16 cellular contexts compared by ENCODE assay signal in the genomic region with DNA sequence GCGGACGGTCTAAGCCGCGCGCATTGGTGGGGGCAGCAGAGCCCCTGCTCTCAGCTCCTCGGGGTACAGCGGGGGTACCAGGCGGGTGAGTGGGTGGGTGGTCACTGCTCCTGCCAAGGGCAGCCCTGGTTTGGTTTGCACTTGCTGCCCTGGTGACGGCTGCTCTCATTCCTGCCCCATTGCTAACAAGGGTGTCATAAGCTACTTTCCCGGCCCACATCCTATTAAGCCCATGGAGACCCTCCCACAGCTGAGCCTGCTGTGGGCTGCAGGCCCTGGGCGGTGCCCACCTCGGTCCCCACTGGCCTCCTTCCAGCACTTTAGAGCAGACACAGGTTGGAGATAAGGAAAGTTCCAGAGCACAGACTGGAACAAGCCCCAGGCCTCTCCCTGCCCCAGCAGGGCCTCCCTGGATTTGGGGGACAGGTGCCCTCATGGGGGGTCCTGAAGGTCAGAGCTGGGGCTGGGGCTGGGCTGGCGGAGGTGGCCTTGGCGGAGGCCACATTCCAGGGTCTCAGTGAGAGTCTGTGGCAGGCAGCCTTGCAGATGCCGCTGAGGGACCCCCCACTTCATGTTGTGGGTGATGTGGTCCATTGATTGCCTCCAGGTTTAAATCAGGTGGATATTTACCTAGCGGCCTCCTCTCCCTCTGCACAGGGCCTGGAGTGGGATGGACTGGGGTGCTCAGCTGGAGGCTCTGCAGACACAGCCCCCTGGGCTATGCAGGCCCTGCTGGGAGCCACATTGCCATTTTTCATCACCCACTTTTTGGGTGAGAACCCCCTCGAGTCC. TPM values are rescaled to one million over a fixed set of nuclear protein-coding genes. Genes with fewer than 3 reads are reported as not detected.
DNase-seq lines count a peak whose midpoint lies in the region; ATAC-seq, FAIRE-seq and TF ChIP-seq lines count a peak whose summit lies in the region.
"Had no signal": no experiment of that assay in that cellular context is flagged by ENCODE, and none has a peak within 500 bp of the region (broad histone marks: within the 10 kb centered on the region; RNA-seq: fewer than 3 reads in every experiment).

No MANE protein-coding gene starts in this region.

- H4K5ac ChIP-seq in H1 (ENCODE audit: insufficient read length, low read depth, low read length) = peak overlapping the region; percentile 51

- no peak overlapping the region for H3K56ac ChIP-seq in H1 (replicated peaks; ENCODE audit: insufficient read length, low read depth, low read length)

- H3K9me3 ChIP-seq in H1 (ENCODE audit: insufficient read depth in 2 of 2, low read depth in 1 of 2, low read length in 1 of 2) (no peaks in the 10 kb centered on the region), mesodermal cell (ENCODE audit: control insufficient read depth, low read length) (no peaks in the 10 kb centered on the region), thyroid gland (no peaks in the 10 kb centered on the region)

- DNase-seq in H1 (ENCODE audit: low read depth in 1 of 2, low spot score in 2 of 2) (no peak), thyroid gland (no peak), NCI-H1694 treated with DMSO at 0.1 percent for 48 hours (lab: John Stamatoyannopoulos, UW) (no peak), RKO (ENCODE audit: low spot score) (no peak)
- DNase-seq: activated CD8-positive, alpha-beta memory T cell treated with anti-CD3 and anti-CD28 coated beads, Interleukin-2, amount 50 U/mL, for 4 hours; activated naive CD4-positive, alpha-beta T cell treated with anti-CD3 and anti-CD28 coated beads, Interleukin-2, amount 10 ng/mL, durations not matched to agents 7 days and 5 days; cerebellar nuclear complex; H9; NCI-H1417; NCI-H2227 treated with DMSO at 0.1 percent for 48 hours; stimulated activated CD4-positive, alpha-beta T cell treated with anti-CD3 and anti-CD28 coated beads, Interleukin-12 subunit alpha, Interleukin-12 subunit beta, amount 100 ng/mL, for 4 hours had no signal

- no peak overlapping the region for H3K4me3 ChIP-seq in H1 (ENCODE audit: extremely low read depth in 1 of 4, insufficient read depth in 2 of 4, low read depth in 3 of 4, low read length in 4 of 4)
- no peak overlapping the region for H3K4me3 ChIP-seq in mesodermal cell (ENCODE audit: extremely low read depth, insufficient read depth, low read length, poor library complexity, severe bottlenecking)
- no peak overlapping the region for H3K4me3 ChIP-seq in thyroid gland (replicated peaks in 1 of 3)
- H3K4me3 ChIP-seq: lung, SK-N-MC had no signal

- H3K79me2 ChIP-seq in H1 (ENCODE audit: control insufficient read depth in 1 of 2, insufficient read depth in 2 of 2, low read length in 2 of 2) = peaks cover 6 to 92% of the 10 kb centered on the region in 2 experiments; a peak in 3 of 4 replicates

- TF ChIP-seq CTCF in VCaP (conservative IDR thresholded peaks at IDR 0.05) (no peak), H1 (IDR thresholded peaks at IDR 0.05; ENCODE audit: control extremely low read depth in 1 of 3, insufficient read depth in 1 of 3, low read depth in 1 of 3, low read length in 3 of 3) (no peak), thyroid gland (IDR thresholded peaks at IDR 0.05) (no peak)

- no peak overlapping the region for H2AFZ ChIP-seq in H1 (ENCODE audit: low read length)

- H3K9ac ChIP-seq in H1 (replicated peaks in 1 of 4; ENCODE audit: extremely low read depth in 1 of 4, low read depth in 3 of 4, low read length in 3 of 4) = no peak overlapping the region

- no peak overlapping the region for H2AK5ac ChIP-seq in H1 (ENCODE audit: low read depth, low read length)

- intact Hi-C loops in thyroid gland (cut with DNase I) = no loop called here

- peak overlapping the region; percentile 27 for H3K4ac ChIP-seq in H1 (replicated peaks; ENCODE audit: insufficient read length, low read depth, low read length)

- peak overlapping the region; percentile 64 for H2BK120ac ChIP-seq in H1 (replicated peaks; ENCODE audit: low read depth, low read length)

- peak overlapping the region; percentile 18; the same call in 1 of the 2 replicates for H2BK5ac ChIP-seq in H1 (ENCODE audit: low read depth, low read length)

- TF ChIP-seq EP300 in H1 (IDR thresholded peaks at IDR 0.05; ENCODE audit: borderline replicate concordance in 1 of 2, low read depth in 2 of 2, low read length in 2 of 2) = no peak

- H3K18ac ChIP-seq in H1 (ENCODE audit: extremely low read depth, low read length) = no peak overlapping the region; the same call in 1 of the 2 replicates

- ATAC-seq in activated CD4-positive, CD25-positive, alpha-beta regulatory T cell treated with anti-CD3 and anti-CD28 coated beads, Interleukin-2, amount 50 U/mL, for 24 hours = no peak

- no peak overlapping the region for H3K4me2 ChIP-seq in H1 (ENCODE audit: insufficient read depth in 1 of 2, low read depth in 2 of 2, low read length in 2 of 2)

- POLR2A ChIA-PET in H1 (lab: Charles Lee; ENCODE audit: partially characterized antibody) = interaction anchor here (0.8 to 1.3 kb wide), 3 partner anchors 11 to 51 kb away, joined by 3 to 5 read pairs (median 4); no protein-coding TSS in a partner anchor

- 90% methylated on average over 15 of the region's 17 CpGs; no CpG with 5 or more reads in 1 of the 2 experiments for WGBS in H1 (ENCODE audit: extremely low coverage in 1 of 2, insufficient coverage in 1 of 2, insufficient read length in 1 of 2, insufficient replicate concordance in 2 of 2, low coverage in 1 of 2, low lambda C conversion rate in 2 of 2, missing lambda C conversion rate in 1 of 2), 2 experiments
- WGBS in mesodermal cell (ENCODE audit: insufficient coverage in 2 of 2), 2 experiments = 94 to 96% methylated on average over 14 of the region's 17 CpGs
- 63 to 89% methylated on average over 6 to 12 of the region's 17 CpGs for whole genome bisulfite sequencing in thyroid gland, 2 donors

- H2BK15ac ChIP-seq in H1 (ENCODE audit: low read length) = no peak overlapping the region

- no peak overlapping the region for H3K23ac ChIP-seq in H1 (ENCODE audit: insufficient read length)

- no peak overlapping the region for H2BK20ac ChIP-seq in H1 (ENCODE audit: low read length)

- FAIRE-seq in H1 (lab: Jason Lieb, UNC) = no peak

- no peak overlapping the region for H3K14ac ChIP-seq in H1 (ENCODE audit: insufficient read length)

- H2BK12ac ChIP-seq in H1 (ENCODE audit: low read depth, low read length) = no peak overlapping the region

- H3K27me3 ChIP-seq in H1 (replicated peaks in 1 of 4; ENCODE audit: control insufficient read depth in 3 of 4, extremely low read depth in 1 of 4, insufficient read depth in 3 of 4, low read length in 3 of 4) (no peaks in the 10 kb centered on the region), thyroid gland (no peaks in the 10 kb centered on the region)

- peaks cover 1% of the 10 kb centered on the region for H3K23me2 ChIP-seq in H1 (ENCODE audit: low read depth, low read length)

- CTCF ChIA-PET in H1 (lab: Charles Lee; ENCODE audit: partially characterized antibody) = no interaction called here

- H3K4me1 ChIP-seq in H1 (replicated peaks in 1 of 4; ENCODE audit: control insufficient read depth in 3 of 4, insufficient read depth in 4 of 4, low read length in 3 of 4) (peaks cover 0 to 50% (median 38%) of the 10 kb centered on the region in 4 experiments; a peak in 6 of 7 replicates), mesodermal cell (ENCODE audit: control insufficient read depth, insufficient read depth, low read length, poor library complexity, severe bottlenecking) (peaks cover 54% of the 10 kb centered on the region), thyroid gland (peaks cover 39 to 71% of the 10 kb centered on the region in 2 donors)

- TF ChIP-seq RAD21 in H1 (IDR thresholded peaks at IDR 0.05 in 1 of 2, conservative IDR thresholded peaks at IDR 0.05 in 1 of 2; ENCODE audit: low read depth in 2 of 2, low read length in 2 of 2) = no peak

- H3K79me1 ChIP-seq in H1 (ENCODE audit: low read depth, low read length) = peaks cover 22% of the 10 kb centered on the region

- TF ChIP-seq POLR2A in H1 (IDR thresholded peaks at IDR 0.05; ENCODE audit: control extremely low read depth in 1 of 2, low read depth in 2 of 2, low read length in 2 of 2) = no peak
- TF ChIP-seq POLR2A in thyroid gland (IDR thresholded peaks at IDR 0.05) = no peak

- peak overlapping the region; percentile 39; the same call in 1 of the 2 replicates for H4K8ac ChIP-seq in H1 (ENCODE audit: extremely low read depth, insufficient read depth, low read length)

- H3K27ac ChIP-seq in VCaP (0 out of 2 replicates have a peak overlapping the region, but pooled peaks have one; percentile 0), H1 (ENCODE audit: low read depth, low read length) (peak overlapping the region; percentile 63; the same call in 1 of the 2 replicates), mesodermal cell (ENCODE audit: low read depth, low read length, severe bottlenecking) (peak overlapping the region; percentile 41), thyroid gland (peak overlapping the region; percentile 92 to 96 (median 93))

- peaks cover 0 to 3% (median under 1%) of the 10 kb centered on the region in 4 experiments; a peak in 2 of 8 replicates for H3K36me3 ChIP-seq in H1 (ENCODE audit: control insufficient read depth in 2 of 4, insufficient read depth in 4 of 4, low read length in 3 of 4)
- peaks cover 25% of the 10 kb centered on the region for H3K36me3 ChIP-seq in mesodermal cell (ENCODE audit: control insufficient read depth, insufficient read depth, low read length)
- H3K36me3 ChIP-seq in thyroid gland = no peaks in the 10 kb centered on the region

- no peak overlapping the region for H4K91ac ChIP-seq in H1 (replicated peaks; ENCODE audit: insufficient read length, low read length)

- peaks cover 9 to 54% of the 10 kb centered on the region in 2 experiments for H4K20me1 ChIP-seq in H1 (replicated peaks in 1 of 2; ENCODE audit: control insufficient read depth in 1 of 2, insufficient read depth in 2 of 2, low read length in 2 of 2)

TF ChIP-seq in H1, 55 proteins besides CTCF, POLR2A, EP300 and RAD21 (continues in another document):
- TF ChIP-seq NRF1 (IDR thresholded peaks at IDR 0.05; ENCODE audit: low read depth, low read length) = no peak
- TF ChIP-seq TEAD4 (IDR thresholded peaks at IDR 0.05; ENCODE audit: low read depth, low read length) = no peak
- TF ChIP-seq CBX8 (IDR thresholded peaks at IDR 0.05; ENCODE audit: borderline replicate concordance, low read depth, low read length) = no peak
- no peak for TF ChIP-seq SRF (IDR thresholded peaks at IDR 0.05; ENCODE audit: low read depth, low read length)
- TF ChIP-seq SUZ12 (IDR thresholded peaks at IDR 0.05; ENCODE audit: low read length) = no peak

RNA-seq across cellular contexts. Expression of a gene that starts 27.0 kb away (rescaled TPM):
- total RNA-seq in H1 (2021; fragmentation: NEBNext Ultra II Directional; extraction: Animal tissue kit (Norgen Biotek cat#: 25700)) = 201 and 205 TPM in 2 replicates
- polyA plus RNA-seq in H1 (2011; rRNA removed) = 145 and 239 TPM in 2 replicates
- 167 TPM for polyA plus RNA-seq in H1 (2011; cell fraction: cytosol; rRNA removed)
- 627 TPM for polyA plus RNA-seq in H1 (2011; cell fraction: nucleus; rRNA removed)
- polyA plus RNA-seq in H1 (2012, experiment 1 of 2) = 80.5 to 132 TPM (median 130 TPM) in 4 replicates
- 88.9 TPM for polyA plus RNA-seq in H1 (2012, experiment 2 of 2)
- polyA plus RNA-seq in H1 (2013, experiment 1 of 2) = 269 TPM
- polyA plus RNA-seq in H1 (2013, experiment 2 of 2) = 226 TPM
- polyA minus RNA-seq in H1 (2011; rRNA and poly(A)+ RNA removed) = 30.9 and 31.7 TPM in 2 replicates
- 90.3 TPM for polyA minus RNA-seq in H1 (2011; cell fraction: cytosol; rRNA and poly(A)+ RNA removed)
- polyA minus RNA-seq in H1 (2011; cell fraction: nucleus; rRNA and poly(A)+ RNA removed) = 88.2 TPM
- 343 TPM for polyA plus RNA-seq in mesodermal cell (2013, experiment 1 of 2)
- polyA plus RNA-seq in mesodermal cell (2013, experiment 2 of 2) = 309 TPM
- 100 to 1,000 TPM; 105 to 264 (median 238) TPM for total RNA-seq in thyroid gland

Comparison
In these comparisons a context has a peak if more than half of its experiments do, and no peak if none do; other contexts are left out.
1. H3K27ac ChIP-seq: peak in every context shown above with its lines; median percentile 93 in thyroid gland; 63 in H1; 41 in mesodermal cell; 0 in VCaP.